20 cellular contexts compared by ENCODE assay signal in the genomic region with DNA sequence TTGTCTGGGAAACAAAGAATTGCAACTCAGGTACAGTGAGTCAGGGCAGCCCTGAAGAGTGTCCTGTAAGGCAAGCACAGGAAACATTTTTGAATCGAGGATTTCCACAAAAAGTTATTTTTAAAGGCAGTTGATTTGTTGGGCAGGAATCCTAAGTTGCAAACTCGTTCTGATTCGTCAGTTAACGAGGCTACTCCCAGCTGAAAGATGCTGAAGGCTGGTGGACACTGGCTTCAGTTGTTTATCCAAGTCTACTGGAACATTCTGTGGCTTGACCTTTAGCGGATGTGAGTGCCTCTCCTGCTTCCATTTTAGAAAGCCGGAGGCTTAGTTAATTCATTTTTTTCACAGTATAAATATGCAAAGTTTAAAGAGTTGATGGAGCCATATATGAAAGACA.
DNase-seq lines count a peak whose midpoint lies in the region; ATAC-seq and TF ChIP-seq lines count a peak whose summit lies in the region.
"Had no signal": no experiment of that assay in that cellular context is flagged by ENCODE, and none has a peak within 500 bp of the region (broad histone marks: within the 10 kb centered on the region; RNA-seq: fewer than 3 reads in every experiment).

No MANE protein-coding gene starts in this region.

- H3K27ac Mint-ChIP-seq in chondrocyte (ENCODE audit: unreplicated experiment): peak overlapping the region; percentile 62

- H3K9me3 ChIP-seq in right atrium auricular region: no peaks in the 10 kb centered on the region
- H3K9me3 ChIP-seq: colonic mucosa, spleen, testis had no signal

- no peaks in the 10 kb centered on the region for H3K27me3 ChIP-seq in right atrium auricular region
- H3K27me3 ChIP-seq: colonic mucosa, testis had no signal

- DNase-seq in right atrium auricular region (ENCODE audit: low spot score): peak; percentile 57
- no peak for DNase-seq in left cardiac atrium
- no peak for DNase-seq in chondrocyte (ENCODE audit: low spot score)
- DNase-seq in iris pigment epithelial cell (ENCODE audit: low read depth): peak; percentile 99
- DNase-seq in activated gamma-delta T cell treated with Interleukin-2 at 50 U/mL for 16 hours: no peak
- no peak for DNase-seq in NCI-H82 (lab: John Stamatoyannopoulos, UW)
- DNase-seq: 8988T; colonic mucosa; DMS53; glutamatergic neuron; naive thymus-derived CD8-positive, alpha-beta T cell; NCI-H1436 treated with DMSO at 0.1 percent for 48 hours; NCI-H226; spleen; testis had no signal

- no peak overlapping the region for H3K4me3 ChIP-seq in right atrium auricular region
- H3K4me3 ChIP-seq: colonic mucosa, lung, spleen, testis had no signal

- no peaks in the 10 kb centered on the region for H3K36me3 Mint-ChIP-seq in chondrocyte (ENCODE audit: low read depth)
- H3K36me3 Mint-ChIP-seq: naive thymus-derived CD8-positive, alpha-beta T cell had no signal

- ATAC-seq in left cardiac atrium (no peak), GM18861 (IDR thresholded peaks at IDR 0.05; ENCODE audit: unreplicated experiment) (no peak), HG03354 (IDR thresholded peaks at IDR 0.05; ENCODE audit: poor library complexity, severe bottlenecking, unreplicated experiment) (no peak)
- ATAC-seq: naive thymus-derived CD8-positive, alpha-beta T cell had no signal

- H3K4me1 ChIP-seq in right atrium auricular region: peaks cover 0 to 17% of the 10 kb centered on the region in 2 donors
- H3K4me1 ChIP-seq: colonic mucosa had no signal

- H3K27ac ChIP-seq in right atrium auricular region: no peak overlapping the region
- H3K27ac ChIP-seq: C4-2B, colonic mucosa, RWPE1, spleen, testis had no signal

- H3K4me3 Mint-ChIP-seq in chondrocyte (ENCODE audit: unreplicated experiment): no peak overlapping the region
- H3K4me3 Mint-ChIP-seq: naive thymus-derived CD8-positive, alpha-beta T cell had no signal

- H3K27me3 Mint-ChIP-seq in chondrocyte (ENCODE audit: low read depth): peaks cover 3% of the 10 kb centered on the region

- no peaks in the 10 kb centered on the region for H3K36me3 ChIP-seq in right atrium auricular region
- H3K36me3 ChIP-seq: colonic mucosa, spleen had no signal

- peaks cover 41% of the 10 kb centered on the region for H3K4me1 Mint-ChIP-seq in chondrocyte (ENCODE audit: low read depth)

- no peaks in the 10 kb centered on the region for H3K9me3 Mint-ChIP-seq in chondrocyte (ENCODE audit: low read depth)
- H3K9me3 Mint-ChIP-seq: naive thymus-derived CD8-positive, alpha-beta T cell had no signal

- TF ChIP-seq CTCF in right atrium auricular region (IDR thresholded peaks at IDR 0.05) (no peak), chondrocyte (IDR thresholded peaks at IDR 0.05) (no peak)

- intact Hi-C loops in left cardiac atrium (cut with DNase I): no loop called here

Comparison
In these comparisons a context has a peak if more than half of its experiments do, and no peak if none do; other contexts are left out.
1. DNase-seq: peak in right atrium auricular region (single experiment) and iris pigment epithelial cell (single experiment); none in left cardiac atrium (single experiment), chondrocyte (single experiment), activated gamma-delta T cell treated with Interleukin-2 at 50 U/mL for 16 hours (single experiment) and NCI-H82 (single experiment).